20 cellular contexts compared by ENCODE assay signal in the genomic region with DNA sequence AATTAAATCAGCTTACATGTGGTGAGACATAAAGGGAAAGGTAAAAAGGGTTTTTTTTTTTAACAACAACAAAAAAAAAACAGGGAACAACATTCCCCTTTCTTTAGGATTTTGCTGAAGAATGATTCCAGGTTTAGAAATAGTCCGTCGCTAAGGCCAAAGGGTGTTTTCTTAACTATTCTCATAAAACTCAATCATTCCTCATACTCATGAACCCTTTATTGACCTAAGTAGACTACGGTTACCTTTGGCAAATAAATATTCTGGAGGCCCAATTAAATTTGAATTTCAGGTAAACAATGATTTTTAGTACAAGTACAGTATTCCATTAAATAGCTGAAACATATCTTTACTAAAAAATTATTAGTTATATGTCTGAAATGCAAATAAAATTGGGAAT.
"Had no signal": no experiment of that assay in that cellular context is flagged by ENCODE, and none has a peak within 500 bp of the region (broad histone marks: within the 10 kb centered on the region; RNA-seq: fewer than 3 reads in every experiment).

No MANE protein-coding gene starts in this region.

- H2AFZ ChIP-seq: hepatocyte had no signal

- H3K4me2 ChIP-seq: hepatocyte had no signal

- H3K79me2 ChIP-seq: hepatocyte had no signal

- H3K27ac ChIP-seq: coronary artery, esophagus muscularis mucosa, foreskin keratinocyte, gastroesophageal sphincter, heart left ventricle, hepatocyte, left lung, lower lobe of right lung had no signal

- DNase-seq: dermis blood vessel endothelial cell; dorsolateral prefrontal cortex; effector CD4-positive, alpha-beta T cell; effector memory CD4-positive, alpha-beta T cell; foreskin keratinocyte; heart left ventricle; hypothalamus; immature natural killer cell; islet precursor cell; kidney; kidney glomerular epithelial cell; left lung; left ventricle myocardium superior; lower lobe of right lung; mesenchymal stem cell; naive thymus-derived CD4-positive, alpha-beta T cell had no signal

- H3K36me3 ChIP-seq: esophagus muscularis mucosa, gastroesophageal sphincter, heart left ventricle, left lung, lower lobe of right lung had no signal

- H3K4me3 ChIP-seq: coronary artery, dorsolateral prefrontal cortex, esophagus muscularis mucosa, gastroesophageal sphincter, heart left ventricle, hepatocyte, left lung, lower lobe of right lung had no signal

- ATAC-seq: foreskin keratinocyte; gastroesophageal sphincter; heart left ventricle; left lung; left ventricle myocardium superior; lower lobe of right lung; naive thymus-derived CD4-positive, alpha-beta T cell had no signal

- H3K9me3 ChIP-seq: esophagus muscularis mucosa, gastroesophageal sphincter, heart left ventricle, left lung, lower lobe of right lung had no signal

- H3K27me3 ChIP-seq: dorsolateral prefrontal cortex, esophagus muscularis mucosa, foreskin keratinocyte, gastroesophageal sphincter, heart left ventricle, hepatocyte, left lung had no signal

- H3K4me1 ChIP-seq: foreskin keratinocyte, gastroesophageal sphincter, lower lobe of right lung had no signal
